Comparison of ENCODE assay signal across 19 cellular contexts in genomic region chr14:80784824-80785223, GRCh38.
DNase-seq lines count a peak whose midpoint lies in the region; FAIRE-seq and TF ChIP-seq lines count a peak whose summit lies in the region.
"Had no signal": no experiment of that assay in that cellular context is flagged by ENCODE, and none has a peak within 500 bp of the region (broad histone marks: within the 10 kb centered on the region; RNA-seq: fewer than 3 reads in every experiment).

No MANE protein-coding gene starts in this region.

- intact Hi-C loops in uterus (cut with DNase I; ENCODE audit: low total_unique reads): no loop called here

- TF ChIP-seq CTCF in AG10803 (conservative IDR thresholded peaks at IDR 0.05; ENCODE audit: low read length): peak; percentile 44
- TF ChIP-seq CTCF in LNCaP clone FGC (IDR thresholded peaks at IDR 0.05; ENCODE audit: control insufficient read depth, extremely low read depth, insufficient read depth): peak; percentile 39
- TF ChIP-seq CTCF in epithelial cell of proximal tubule (conservative IDR thresholded peaks at IDR 0.05; ENCODE audit: low read depth, low read length): peak; percentile 21
- TF ChIP-seq CTCF in progenitor cell of endocrine pancreas (IDR thresholded peaks at IDR 0.05; ENCODE audit: unreplicated experiment): no peak
- no peak for TF ChIP-seq CTCF in uterus (IDR thresholded peaks at IDR 0.05)

- H3K27me3 Mint-ChIP-seq in progenitor cell of endocrine pancreas: no peaks in the 10 kb centered on the region
- H3K27me3 Mint-ChIP-seq: activated naive CD8-positive, alpha-beta T cell treated with anti-CD3 and anti-CD28 coated beads, Interleukin-2, amount 50 U/mL, for 24 hours; dendritic cell treated with granulocyte-macrophage colony-stimulating factor and Interleukin-4, amounts not matched to agents 40 ng/mL and 50 ng/mL, for 4 days had no signal

- H3K27ac ChIP-seq in uterus: no peak overlapping the region
- H3K27ac ChIP-seq: C4-2B, pancreas had no signal

- no peak overlapping the region for H3K4me3 ChIP-seq in AG10803 (ENCODE audit: low read length)
- H3K4me3 ChIP-seq in LNCaP clone FGC (ENCODE audit: low read depth, low read length): no peak overlapping the region
- H3K4me3 ChIP-seq in epithelial cell of proximal tubule (ENCODE audit: low read depth, low read length): no peak overlapping the region
- no peak overlapping the region for H3K4me3 ChIP-seq in uterus
- H3K4me3 ChIP-seq: pancreas had no signal

- no peaks in the 10 kb centered on the region for H3K9me3 ChIP-seq in uterus
- H3K9me3 ChIP-seq: pancreas had no signal

- no peaks in the 10 kb centered on the region for H3K27me3 ChIP-seq in uterus
- H3K27me3 ChIP-seq: pancreas had no signal

- no peak for FAIRE-seq in H54 (lab: Jason Lieb, UNC)
- FAIRE-seq: pancreas had no signal

- no peak overlapping the region for H3K4me3 Mint-ChIP-seq in progenitor cell of endocrine pancreas (ENCODE audit: low read depth)
- H3K4me3 Mint-ChIP-seq: activated naive CD8-positive, alpha-beta T cell treated with anti-CD3 and anti-CD28 coated beads, Interleukin-2, amount 50 U/mL, for 24 hours; activated T-cell treated with anti-CD3 and anti-CD28 coated beads, Interleukin-2, amount 50 U/mL, for 72 hours; dendritic cell treated with granulocyte-macrophage colony-stimulating factor and Interleukin-4, amounts not matched to agents 40 ng/mL and 50 ng/mL, for 4 days had no signal

- no peaks in the 10 kb centered on the region for H3K36me3 ChIP-seq in uterus
- H3K36me3 ChIP-seq: pancreas had no signal

- H3K9me3 Mint-ChIP-seq in progenitor cell of endocrine pancreas (ENCODE audit: low read depth): no peaks in the 10 kb centered on the region
- H3K9me3 Mint-ChIP-seq: activated naive CD8-positive, alpha-beta T cell treated with anti-CD3 and anti-CD28 coated beads, Interleukin-2, amount 50 U/mL, for 24 hours; activated T-cell treated with anti-CD3 and anti-CD28 coated beads, Interleukin-2, amount 50 U/mL, for 72 hours; dendritic cell treated with granulocyte-macrophage colony-stimulating factor and Interleukin-4, amounts not matched to agents 40 ng/mL and 50 ng/mL, for 4 days had no signal

- peaks cover 6% of the 10 kb centered on the region for H3K4me1 Mint-ChIP-seq in progenitor cell of endocrine pancreas (ENCODE audit: low read depth)
- H3K4me1 Mint-ChIP-seq: activated naive CD8-positive, alpha-beta T cell treated with anti-CD3 and anti-CD28 coated beads, Interleukin-2, amount 50 U/mL, for 24 hours had no signal

- H3K4me1 ChIP-seq in uterus: no peaks in the 10 kb centered on the region
- H3K4me1 ChIP-seq: pancreas had no signal

- DNase-seq in AG10803 (ENCODE audit: low read depth): peak; percentile 51
- DNase-seq in LNCaP clone FGC (ENCODE audit: low read depth): no peak
- DNase-seq in epithelial cell of proximal tubule (ENCODE audit: low read depth): no peak
- DNase-seq in midbrain (lab: John Stamatoyannopoulos, UW): peak; percentile 52
- DNase-seq in H54 (ENCODE audit: insufficient read length, low spot score): no peak
- no peak for DNase-seq in progenitor cell of endocrine pancreas (ENCODE audit: low spot score, unreplicated experiment)
- no peak for DNase-seq in NCI-H1048 (lab: John Stamatoyannopoulos, UW)
- no peak for DNase-seq in uterus
- DNase-seq: activated CD4-positive, alpha-beta T cell treated with anti-CD3 and anti-CD28 coated beads, Interleukin-2, amount 50 U/mL, for 4 hours; activated naive CD8-positive, alpha-beta T cell treated with anti-CD3 and anti-CD28 coated beads, Interleukin-2, amount 50 U/mL, for 24 hours; activated T-cell treated with anti-CD3 and anti-CD28 coated beads, Interleukin-2, amount 50 U/mL, for 72 hours; islet precursor cell; NCI-H2171; NK-92 treated with Interleukin-12 subunit alpha and Interleukin-12 subunit beta, amount 100 ng/mL, for 24 hours; pancreas; SIG-M5; stimulated activated CD4-positive, alpha-beta T cell treated with anti-CD3 and anti-CD28 coated beads, Interleukin-15, amount 100 ng/mL, for 24 hours had no signal

- TF ChIP-seq POLR2A in H54 (IDR thresholded peaks at IDR 0.05; ENCODE audit: low read depth, low read length) (no peak), uterus (IDR thresholded peaks at IDR 0.05) (no peak)

- no peak overlapping the region for H3K27ac Mint-ChIP-seq in progenitor cell of endocrine pancreas
- H3K27ac Mint-ChIP-seq: activated naive CD8-positive, alpha-beta T cell treated with anti-CD3 and anti-CD28 coated beads, Interleukin-2, amount 50 U/mL, for 24 hours; activated T-cell treated with anti-CD3 and anti-CD28 coated beads, Interleukin-2, amount 50 U/mL, for 72 hours; dendritic cell treated with granulocyte-macrophage colony-stimulating factor and Interleukin-4, amounts not matched to agents 40 ng/mL and 50 ng/mL, for 4 days had no signal

- H3K36me3 Mint-ChIP-seq in progenitor cell of endocrine pancreas (ENCODE audit: insufficient read depth): peaks cover 1% of the 10 kb centered on the region

Comparison
In these comparisons a context has a peak if more than half of its experiments do, and no peak if none do; other contexts are left out.
1. DNase-seq: peak in AG10803 (single experiment) and midbrain (single experiment); none in LNCaP clone FGC (single experiment), epithelial cell of proximal tubule (single experiment), H54 (single experiment), progenitor cell of endocrine pancreas (single experiment), NCI-H1048 (single experiment) and uterus (0 of 2).
2. CTCF ChIP-seq: peak in AG10803 (single experiment), LNCaP clone FGC (single experiment) and epithelial cell of proximal tubule (single experiment); none in progenitor cell of endocrine pancreas (single experiment) and uterus (0 of 4).